ENCODE assay signal across 18 cellular contexts in the genomic region with DNA sequence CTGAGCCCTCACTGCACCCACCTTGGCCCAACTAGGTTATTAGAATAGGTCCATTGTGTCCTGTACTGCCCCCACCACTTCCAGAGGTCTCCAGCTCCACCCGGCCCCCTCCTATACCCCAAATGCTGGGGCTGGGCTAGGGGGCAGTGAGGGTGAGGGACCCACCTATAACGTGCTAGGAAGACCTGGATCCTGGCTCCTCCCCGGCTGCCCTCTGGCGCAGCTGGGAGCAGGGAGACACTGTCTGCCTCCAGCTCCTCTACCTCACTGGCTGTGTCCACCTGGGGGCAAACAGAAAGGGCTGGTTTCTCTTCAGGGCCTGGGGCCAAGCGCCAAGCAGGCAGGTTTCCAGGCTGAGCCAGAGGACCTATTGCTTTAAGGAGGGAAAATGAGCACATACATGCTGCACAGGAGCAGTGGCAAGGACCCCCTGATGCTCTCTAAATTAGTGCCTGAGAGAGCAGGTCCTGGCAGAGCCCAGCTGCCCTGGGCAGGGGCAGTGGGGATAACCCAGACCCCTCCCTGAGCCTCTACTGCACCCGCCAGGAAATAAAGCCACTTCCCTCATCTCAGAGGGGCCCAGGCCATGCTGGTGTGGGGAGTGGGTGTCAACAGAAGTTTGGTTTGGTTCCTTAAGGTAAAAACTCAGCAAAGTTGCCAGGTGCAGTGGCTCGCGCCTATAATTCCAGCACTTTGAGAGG. TPM values are rescaled to one million over a fixed set of nuclear protein-coding genes. Genes with fewer than 3 reads are reported as not detected.
A peak's percentile ranks its signal among the peaks of the same experiment; 100 is the strongest.
DNase-seq lines count a peak whose midpoint lies in the region; ATAC-seq, FAIRE-seq and TF ChIP-seq lines count a peak whose summit lies in the region.
"Had no signal": no experiment of that assay in that cellular context is flagged by ENCODE, and none has a peak within 500 bp of the region (broad histone marks: within the 10 kb centered on the region; RNA-seq: fewer than 3 reads in every experiment).

No MANE protein-coding gene starts in this region.

- H3K27me3 Mint-ChIP-seq in activated naive CD4-positive, alpha-beta T cell treated with anti-CD3 and anti-CD28 coated beads for 36 hours (ENCODE audit: low read depth) = no peaks in the 10 kb centered on the region
- no peaks in the 10 kb centered on the region for H3K27me3 Mint-ChIP-seq in activated naive CD4-positive, alpha-beta T cell treated with anti-CD3 and anti-CD28 coated beads, Interleukin-2, amount 10 ng/mL, durations not matched to agents 7 days and 5 days
- H3K27me3 Mint-ChIP-seq: memory B cell had no signal

- no peak overlapping the region for H3K4me3 Mint-ChIP-seq in activated naive CD4-positive, alpha-beta T cell treated with anti-CD3 and anti-CD28 coated beads for 36 hours
- no peak overlapping the region for H3K4me3 Mint-ChIP-seq in activated naive CD4-positive, alpha-beta T cell treated with anti-CD3 and anti-CD28 coated beads, Interleukin-2, amount 10 ng/mL, durations not matched to agents 7 days and 5 days
- H3K4me3 Mint-ChIP-seq: memory B cell, neural crest cell had no signal

- FAIRE-seq in kidney (lab: Jason Lieb, UNC) = no peak

- no peaks in the 10 kb centered on the region for H3K9me3 ChIP-seq in kidney (ENCODE audit: control insufficient read depth in 1 of 2, low read length in 2 of 2)
- no peaks in the 10 kb centered on the region for H3K9me3 ChIP-seq in stomach
- H3K9me3 ChIP-seq: vagina had no signal

- no peak for TF ChIP-seq POLR2A in stomach (IDR thresholded peaks at IDR 0.05)

- intact Hi-C loops in activated naive CD4-positive, alpha-beta T cell treated with anti-CD3 and anti-CD28 coated beads for 36 hours (cut with micrococcal nuclease) = loop anchor here (2.0 kb wide), 1 partner anchor 68 kb away; no protein-coding TSS in a partner anchor
- intact Hi-C loops in kidney (cut with DNase I) = no loop called here
- intact Hi-C loops in stomach (cut with DNase I; ENCODE audit: low total_unique reads) = loop anchor here (10.0 kb wide), 1 partner anchor 128 kb away; no protein-coding TSS in a partner anchor

- no peak for TF ChIP-seq EP300 in stomach (IDR thresholded peaks at IDR 0.05)

- H3K4me1 ChIP-seq in kidney (ENCODE audit: control insufficient read depth in 1 of 2, insufficient read depth in 1 of 2, low read depth in 1 of 2, low read length in 2 of 2) (no peaks in the 10 kb centered on the region), stomach (peaks cover 0 to 8% (median 0%) of the 10 kb centered on the region in 4 donors)
- H3K4me1 ChIP-seq: vagina had no signal

- peak; percentile 3 for DNase-seq in activated naive CD4-positive, alpha-beta T cell treated with anti-CD3 and anti-CD28 coated beads for 36 hours
- DNase-seq in activated naive CD4-positive, alpha-beta T cell treated with anti-CD3 and anti-CD28 coated beads, Interleukin-2, amount 10 ng/mL, durations not matched to agents 7 days and 5 days = no peak
- DNase-seq in NCI-H69 (lab: John Stamatoyannopoulos, UW) = peak; percentile 72
- DNase-seq in kidney = peak; percentile 59
- peak; percentile 19 for DNase-seq in stomach
- DNase-seq in inferior parietal cortex (ENCODE audit: extremely low spot score) = no peak
- DNase-seq in RPMI8226 = no peak
- DNase-seq: activated CD4-positive, alpha-beta T cell treated with anti-CD3 and anti-CD28 coated beads, Interleukin-2, amount 50 U/mL, for 1 hour; MM.1S; NCI-H2081; NCI-H774; T-helper 9 cell had no signal

- H3K9ac ChIP-seq in kidney (ENCODE audit: low read length in 2 of 2) = no peak overlapping the region

- TF ChIP-seq CTCF in kidney (IDR thresholded peaks at IDR 0.05; ENCODE audit: borderline replicate concordance, extremely low read depth, insufficient read depth) (no peak), stomach (IDR thresholded peaks at IDR 0.05) (no peak)

- CTCF ChIA-PET in activated naive CD4-positive, alpha-beta T cell treated with anti-CD3 and anti-CD28 coated beads for 36 hours (lab: Charles Lee) = interaction anchor here (0.5 to 5.5 kb wide), 31 partner anchors 8 to 175 kb away, joined by 3 to 92 read pairs (median 7); partner anchors contain the start of genes HSF5, RNF43 and SUPT4H1
- CTCF ChIA-PET in activated naive CD4-positive, alpha-beta T cell treated with anti-CD3 and anti-CD28 coated beads, Interleukin-2, amount 10 ng/mL, durations not matched to agents 7 days and 5 days (lab: Charles Lee) = interaction anchor here (0.6 to 3.7 kb wide), 25 partner anchors 8 to 375 kb away, joined by 3 to 61 read pairs (median 8); partner anchors contain the start of genes HSF5, RNF43, SUPT4H1 and TEX14

- H3K27ac ChIP-seq in kidney (ENCODE audit: low read depth in 2 of 2, low read length in 2 of 2) = no peak overlapping the region
- H3K27ac ChIP-seq in stomach = no peak overlapping the region
- H3K27ac ChIP-seq: cardiac muscle cell, vagina had no signal

- peaks cover 2% of the 10 kb centered on the region for H3K36me3 Mint-ChIP-seq in activated naive CD4-positive, alpha-beta T cell treated with anti-CD3 and anti-CD28 coated beads for 36 hours (ENCODE audit: low read depth)
- peaks cover 27% of the 10 kb centered on the region for H3K36me3 Mint-ChIP-seq in activated naive CD4-positive, alpha-beta T cell treated with anti-CD3 and anti-CD28 coated beads, Interleukin-2, amount 10 ng/mL, durations not matched to agents 7 days and 5 days
- H3K36me3 Mint-ChIP-seq: memory B cell had no signal

- peaks cover 11% of the 10 kb centered on the region for H3K4me1 Mint-ChIP-seq in activated naive CD4-positive, alpha-beta T cell treated with anti-CD3 and anti-CD28 coated beads for 36 hours (ENCODE audit: low read depth)
- peaks cover 13% of the 10 kb centered on the region for H3K4me1 Mint-ChIP-seq in activated naive CD4-positive, alpha-beta T cell treated with anti-CD3 and anti-CD28 coated beads, Interleukin-2, amount 10 ng/mL, durations not matched to agents 7 days and 5 days

- H3K36me3 ChIP-seq in kidney (ENCODE audit: control insufficient read depth in 1 of 2, insufficient read depth in 2 of 2, low read length in 2 of 2) (no peaks in the 10 kb centered on the region), stomach (peaks cover 0 to 50% (median 8%) of the 10 kb centered on the region in 4 donors)
- H3K36me3 ChIP-seq: cardiac muscle cell, vagina had no signal

- no peaks in the 10 kb centered on the region for H3K27me3 ChIP-seq in stomach
- H3K27me3 ChIP-seq: cardiac muscle cell, vagina had no signal

- H3K27ac Mint-ChIP-seq in activated naive CD4-positive, alpha-beta T cell treated with anti-CD3 and anti-CD28 coated beads for 36 hours = peak overlapping the region; percentile 81
- no peak overlapping the region for H3K27ac Mint-ChIP-seq in activated naive CD4-positive, alpha-beta T cell treated with anti-CD3 and anti-CD28 coated beads, Interleukin-2, amount 10 ng/mL, durations not matched to agents 7 days and 5 days

- no peaks in the 10 kb centered on the region for H3K9me3 Mint-ChIP-seq in activated naive CD4-positive, alpha-beta T cell treated with anti-CD3 and anti-CD28 coated beads for 36 hours
- H3K9me3 Mint-ChIP-seq in activated naive CD4-positive, alpha-beta T cell treated with anti-CD3 and anti-CD28 coated beads, Interleukin-2, amount 10 ng/mL, durations not matched to agents 7 days and 5 days = no peaks in the 10 kb centered on the region
- H3K9me3 Mint-ChIP-seq: memory B cell, neural crest cell had no signal

- 88 to 93% (median 90%) methylated on average over 7 to 8 of the region's 8 CpGs for WGBS in stomach, 5 donors

- H3K4me3 ChIP-seq in kidney (ENCODE audit: low read length in 2 of 2) (no peak overlapping the region), stomach (no peak overlapping the region)
- H3K4me3 ChIP-seq: cardiac muscle cell, vagina had no signal

- ATAC-seq in HG03432 (IDR thresholded peaks at IDR 0.05; ENCODE audit: unreplicated experiment) = no peak

RNA-seq across cellular contexts. Expression of gene TSPOAP1, which starts 12.2 kb away (rescaled TPM):
- total RNA-seq in activated naive CD4-positive, alpha-beta T cell treated with anti-CD3 and anti-CD28 coated beads for 36 hours = 10 to 100 TPM; 18.5 to 20.0 TPM
- total RNA-seq in kidney (30.6 TPM), stomach (10 to 100 TPM in 3 of 5 donors, 1 to 10 TPM in 1, not detected in 1; 9.0 to 68.8 (median 16.3) TPM)
- polyA plus RNA-seq in kidney (ENCODE audit: insufficient read depth, low read depth, low replicate concordance) (12.5 TPM), stomach (10 to 100 TPM in 1 of 3 donors, 1 to 10 TPM in 2; 6.5 to 26.0 (median 8.9) TPM)

RNA-seq across cellular contexts. Expression of gene SUPT4H1, which starts 35.6 kb away (rescaled TPM):
- 10 to 100 TPM; 76.6 to 76.9 TPM for total RNA-seq in activated naive CD4-positive, alpha-beta T cell treated with anti-CD3 and anti-CD28 coated beads for 36 hours
- 60.5 TPM for total RNA-seq in kidney
- 129 TPM for polyA plus RNA-seq in kidney (ENCODE audit: insufficient read depth, low read depth, low replicate concordance)
- total RNA-seq in stomach = 10 to 100 TPM in 3 of 5 donors, 1 to 10 TPM in 2; 6.7 to 51.1 (median 23.3) TPM
- 10 to 100 TPM; 68.9 to 80.9 (median 78.2) TPM for polyA plus RNA-seq in stomach

RNA-seq across cellular contexts. Expression of gene MPO, which starts 35.7 kb away (rescaled TPM):
- total RNA-seq in activated naive CD4-positive, alpha-beta T cell treated with anti-CD3 and anti-CD28 coated beads for 36 hours = not detected
- 0.47 TPM for total RNA-seq in kidney
- not detected for polyA plus RNA-seq in kidney (ENCODE audit: insufficient read depth, low read depth, low replicate concordance)
- total RNA-seq in stomach = 1 to 10 TPM in 1 of 5 donors, not detected in 4; 7.7 TPM
- under 1 TPM in 2 of 3 donors, not detected in 1; 0.03 to 0.46 TPM for polyA plus RNA-seq in stomach
- total RNA-seq: cardiac muscle cell, fibroblast of villous mesenchyme, neural crest cell, vagina had no signal
- polyA plus RNA-seq: cardiac muscle cell had no signal

Comparison
In these comparisons a context has a peak if more than half of its experiments do, and no peak if none do; other contexts are left out.
1. DNase-seq: peak in activated naive CD4-positive, alpha-beta T cell treated with anti-CD3 and anti-CD28 coated beads for 36 hours (single experiment), NCI-H69 (single experiment), kidney (single experiment) and stomach (single experiment); none in activated naive CD4-positive, alpha-beta T cell treated with anti-CD3 and anti-CD28 coated beads, Interleukin-2, amount 10 ng/mL, durations not matched to agents 7 days and 5 days (single experiment), inferior parietal cortex (single experiment) and RPMI8226 (single experiment).